8 cellular contexts compared by ENCODE assay signal in the genomic region with DNA sequence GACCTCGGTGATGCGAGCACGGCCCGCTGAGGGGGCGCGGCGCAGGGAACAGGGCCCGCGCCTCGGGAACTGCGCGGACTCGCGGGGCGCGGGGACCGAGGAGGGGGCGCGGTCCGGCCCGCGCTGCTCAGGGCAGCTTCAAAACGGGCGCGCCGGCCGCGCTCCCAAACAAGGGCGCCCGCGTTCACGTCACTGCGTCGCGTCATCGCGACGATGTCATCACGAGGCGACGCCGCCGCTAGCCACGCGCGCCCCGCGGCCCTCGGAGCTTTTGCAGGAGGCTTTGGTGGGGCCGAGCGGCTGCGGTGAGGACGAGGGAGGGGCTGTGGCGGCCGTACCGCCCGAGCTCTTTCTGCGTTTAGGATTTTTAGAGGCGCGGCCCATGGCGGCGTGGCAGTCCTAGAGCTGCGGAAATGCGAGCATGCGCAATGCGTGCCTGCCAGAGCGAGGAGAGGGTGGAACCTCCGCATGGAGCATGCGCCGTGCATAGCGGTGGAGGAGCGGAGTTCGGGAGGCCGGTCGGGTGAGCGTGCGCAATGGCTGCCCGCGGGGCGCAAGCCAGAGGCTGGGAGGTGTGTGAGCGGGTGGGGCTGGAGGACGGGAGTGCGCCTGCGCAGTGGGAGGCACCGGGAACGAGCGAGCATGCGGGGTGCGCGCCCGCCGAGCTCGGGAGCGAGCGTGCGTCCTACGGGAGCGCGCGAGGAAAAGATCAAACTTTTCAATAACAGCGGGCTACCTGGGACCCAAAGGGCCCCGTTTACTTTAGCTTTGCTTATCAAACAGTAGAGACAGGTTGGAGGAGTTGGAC. TPM values are rescaled to one million over a fixed set of nuclear protein-coding genes. Genes with fewer than 3 reads are reported as not detected.
DNase-seq lines count a peak whose midpoint lies in the region; ATAC-seq and TF ChIP-seq lines count a peak whose summit lies in the region.

A gene with protein sequence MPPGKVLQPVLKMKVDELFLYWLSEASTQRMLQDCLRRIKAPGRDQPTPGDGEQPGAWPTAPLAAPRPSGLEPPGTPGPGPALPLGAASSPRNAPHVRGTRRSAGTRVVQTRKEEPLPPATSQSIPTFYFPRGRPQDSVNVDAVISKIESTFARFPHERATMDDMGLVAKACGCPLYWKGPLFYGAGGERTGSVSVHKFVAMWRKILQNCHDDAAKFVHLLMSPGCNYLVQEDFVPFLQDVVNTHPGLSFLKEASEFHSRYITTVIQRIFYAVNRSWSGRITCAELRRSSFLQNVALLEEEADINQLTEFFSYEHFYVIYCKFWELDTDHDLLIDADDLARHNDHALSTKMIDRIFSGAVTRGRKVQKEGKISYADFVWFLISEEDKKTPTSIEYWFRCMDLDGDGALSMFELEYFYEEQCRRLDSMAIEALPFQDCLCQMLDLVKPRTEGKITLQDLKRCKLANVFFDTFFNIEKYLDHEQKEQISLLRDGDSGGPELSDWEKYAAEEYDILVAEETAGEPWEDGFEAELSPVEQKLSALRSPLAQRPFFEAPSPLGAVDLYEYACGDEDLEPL (minus strand): TSS at position 140 of the 808 bp plus-strand sequence. CDS start 216 bp downstream, outside the sequence.

- TF ChIP-seq CTCF in VCaP (conservative IDR thresholded peaks at IDR 0.05) (no peak), chondrocyte (IDR thresholded peaks at IDR 0.05) (no peak)

- no peaks in the 10 kb centered on the region for H3K9me3 Mint-ChIP-seq in chondrocyte (ENCODE audit: low read depth)

- peak; percentile 96 for DNase-seq in activated CD4-positive, CD25-positive, alpha-beta regulatory T cell treated with anti-CD3 and anti-CD28 coated beads, Interleukin-2, amount 50 U/mL, for 16 hours (ENCODE audit: low read depth, low spot score)
- no peak for DNase-seq in activated CD4-positive, CD25-positive, alpha-beta regulatory T cell (lab: John Stamatoyannopoulos, UW)
- DNase-seq in chondrocyte (ENCODE audit: low spot score) (peak; percentile 100), left colon (peak; percentile 98 to 99), SIG-M5 (lab: John Stamatoyannopoulos, UW) (no peak)
- DNase-seq in stimulated activated CD4-positive, alpha-beta T cell treated with anti-CD3 and anti-CD28 coated beads, Interleukin-2, amount 100 ng/mL, for 4 hours (ENCODE audit: low read depth), result peak; percentile 99

- peak within 1 kb of the TSS; percentile 97 for H3K27ac Mint-ChIP-seq in chondrocyte (ENCODE audit: unreplicated experiment)

- peak; percentile 94 for ATAC-seq in HG03196 (IDR thresholded peaks at IDR 0.05; ENCODE audit: unreplicated experiment)
- ATAC-seq in left colon, result peak; percentile 99

- H3K4me1 Mint-ChIP-seq in chondrocyte (ENCODE audit: low read depth), result peaks cover 13% of the 10 kb centered on the region

- H3K4me3 Mint-ChIP-seq in chondrocyte (ENCODE audit: unreplicated experiment), result peak within 1 kb of the TSS; percentile 80

- intact Hi-C loops in left colon (cut with DNase I, micrococcal nuclease), result no loop called here

- no peaks in the 10 kb centered on the region for H3K36me3 Mint-ChIP-seq in chondrocyte (ENCODE audit: low read depth)

- H3K27ac ChIP-seq in VCaP, result peak within 1 kb of the TSS; percentile 99

- no peaks in the 10 kb centered on the region for H3K27me3 Mint-ChIP-seq in chondrocyte (ENCODE audit: low read depth)

RNA-seq across cellular contexts. Expression of the gene that starts here (rescaled TPM):
- total RNA-seq in chondrocyte (27.1 to 30.5 TPM (median 30.0 TPM) in 3 replicates), left colon (10 to 100 TPM; 10.8 to 11.3 TPM)

Comparison
In these comparisons a context has a peak if more than half of its experiments do, and no peak if none do; other contexts are left out.
1. DNase-seq: peak in activated CD4-positive, CD25-positive, alpha-beta regulatory T cell treated with anti-CD3 and anti-CD28 coated beads, Interleukin-2, amount 50 U/mL, for 16 hours (single experiment), chondrocyte (single experiment), left colon (2 of 2) and stimulated activated CD4-positive, alpha-beta T cell treated with anti-CD3 and anti-CD28 coated beads, Interleukin-2, amount 100 ng/mL, for 4 hours (single experiment); none in activated CD4-positive, CD25-positive, alpha-beta regulatory T cell (0 of 4) and SIG-M5 (single experiment).